Comparison of ENCODE assay signal across 27 cellular contexts in the genomic region with DNA sequence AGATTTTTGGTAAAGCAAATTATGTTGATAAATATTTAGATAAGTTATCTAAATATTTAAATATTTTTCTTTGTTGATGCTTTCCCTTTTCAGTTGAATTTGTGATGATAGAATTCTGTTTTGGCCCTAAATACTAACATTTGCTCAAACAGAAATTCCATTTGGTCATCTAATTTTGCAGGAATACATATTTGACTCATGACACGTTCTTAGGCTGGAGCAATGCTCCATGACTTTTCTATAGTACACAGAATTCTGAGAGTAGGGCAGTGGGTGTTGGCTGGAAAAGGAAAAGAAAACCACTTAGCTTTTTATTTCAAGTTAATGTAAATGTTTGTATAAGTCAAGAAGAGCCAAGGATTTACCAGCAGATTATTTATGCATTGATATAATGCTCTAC. TPM values are rescaled to one million over a fixed set of nuclear protein-coding genes. Genes with fewer than 3 reads are reported as not detected.
"Had no signal": no experiment of that assay in that cellular context is flagged by ENCODE, and none has a peak within 500 bp of the region (broad histone marks: within the 10 kb centered on the region; RNA-seq: fewer than 3 reads in every experiment).

No MANE protein-coding gene starts in this region.

- DNase-seq: activated CD4-positive, alpha-beta T cell treated with anti-CD3 and anti-CD28 coated beads, Interleukin-2, amount 10 ng/mL, durations not matched to agents 7 days and 5 days; activated CD8-positive, alpha-beta memory T cell treated with anti-CD3 and anti-CD28 coated beads, Interleukin-2, amount 50 U/mL, for 4 hours; activated effector memory CD4-positive, alpha-beta T cell treated with Interleukin-2 at 50 U/mL for 16 hours; activated naive CD4-positive, alpha-beta T cell treated with anti-CD3 and anti-CD28 coated beads, Interleukin-2, amount 50 U/mL, for 16 hours; activated T-cell treated with anti-CD3 and anti-CD28 coated beads, Interleukin-2, amount 50 U/mL, for 4 hours; cerebellar nuclear complex; cortex of kidney; effector CD8-positive, alpha-beta T cell; gastrocnemius medialis; head of caudate nucleus; kidney glomerular epithelial cell; left ventricle myocardium inferior; mammary epithelial cell; naive B cell; stimulated activated CD4-positive, alpha-beta T cell treated with anti-CD3 and anti-CD28 coated beads, Interleukin-2, amount 100 ng/mL, for 24 hours; T1000 had no signal

- H3K4me3 ChIP-seq: ascending aorta, breast epithelium, gastrocnemius medialis, left ventricle myocardium inferior had no signal

- ATAC-seq: activated T-cell treated with anti-CD3 and anti-CD28 coated beads, Interleukin-2, amount 50 U/mL, for 4 hours; esophagus mucosa; gastrocnemius medialis had no signal

- H3K4me1 Mint-ChIP-seq: activated CD4-positive, alpha-beta T cell treated with anti-CD3 and anti-CD28 coated beads, Interleukin-2, amount 10 ng/mL, durations not matched to agents 7 days and 5 days; naive B cell; neural crest cell had no signal

- H3K27ac Mint-ChIP-seq: activated CD4-positive, alpha-beta T cell treated with anti-CD3 and anti-CD28 coated beads, Interleukin-2, amount 10 ng/mL, durations not matched to agents 7 days and 5 days; naive B cell; progenitor cell of endocrine pancreas; stimulated activated naive CD8-positive, alpha-beta T cell treated with anti-CD3 and anti-CD28 coated beads, Interleukin-15, Interleukin-2, amounts not matched to agents 100 ng/mL and 50 ng/mL, for 24 hours; type B pancreatic cell had no signal

- H3K27ac ChIP-seq: ascending aorta, breast epithelium, gastrocnemius medialis, left ventricle myocardium inferior had no signal

- H3K36me3 ChIP-seq: ascending aorta, breast epithelium, gastrocnemius medialis, left ventricle myocardium inferior had no signal

- H3K36me3 Mint-ChIP-seq: naive B cell, type B pancreatic cell had no signal

- H3K9me3 ChIP-seq: ascending aorta, breast epithelium, gastrocnemius medialis, left ventricle myocardium inferior had no signal

- H3K4me1 ChIP-seq: ascending aorta, breast epithelium, gastrocnemius medialis, left ventricle myocardium inferior had no signal

- H3K27me3 Mint-ChIP-seq: activated CD4-positive, alpha-beta T cell treated with anti-CD3 and anti-CD28 coated beads, Interleukin-2, amount 10 ng/mL, durations not matched to agents 7 days and 5 days; progenitor cell of endocrine pancreas; stimulated activated naive CD8-positive, alpha-beta T cell treated with anti-CD3 and anti-CD28 coated beads, Interleukin-15, Interleukin-2, amounts not matched to agents 100 ng/mL and 50 ng/mL, for 24 hours had no signal

- H3K27me3 ChIP-seq: ascending aorta, breast epithelium, gastrocnemius medialis had no signal

- H3K4me3 Mint-ChIP-seq: activated CD4-positive, alpha-beta T cell treated with anti-CD3 and anti-CD28 coated beads, Interleukin-2, amount 10 ng/mL, durations not matched to agents 7 days and 5 days; activated T-cell treated with anti-CD3 and anti-CD28 coated beads, Interleukin-2, amount 50 U/mL, for 4 hours; naive B cell; neural crest cell; stimulated activated naive CD8-positive, alpha-beta T cell treated with anti-CD3 and anti-CD28 coated beads, Interleukin-15, Interleukin-2, amounts not matched to agents 100 ng/mL and 50 ng/mL, for 24 hours; type B pancreatic cell had no signal

- H3K9me3 Mint-ChIP-seq: activated CD4-positive, alpha-beta T cell treated with anti-CD3 and anti-CD28 coated beads, Interleukin-2, amount 10 ng/mL, durations not matched to agents 7 days and 5 days; neural crest cell; stimulated activated naive CD8-positive, alpha-beta T cell treated with anti-CD3 and anti-CD28 coated beads, Interleukin-15, Interleukin-2, amounts not matched to agents 100 ng/mL and 50 ng/mL, for 24 hours had no signal

RNA-seq across cellular contexts. Expression of a gene that starts 58.6 kb away (rescaled TPM):
- total RNA-seq: activated CD4-positive, alpha-beta T cell treated with anti-CD3 and anti-CD28 coated beads, Interleukin-2, amount 10 ng/mL, durations not matched to agents 7 days and 5 days; activated T-cell treated with anti-CD3 and anti-CD28 coated beads, Interleukin-2, amount 50 U/mL, for 4 hours; ascending aorta; esophagus mucosa; gastrocnemius medialis; left ventricle myocardium inferior; mammary epithelial cell; neural crest cell; osteoblast; progenitor cell of endocrine pancreas; skeletal muscle tissue; T-helper 1 cell treated with Interleukin-12 subunit alpha and Interleukin-12 subunit beta and Interleukin-4 antibody, amounts not matched to agents 30 ng/mL and 1 ng/mL, for 36 hours had no signal
- polyA plus RNA-seq: adipose tissue, mammary epithelial cell had no signal
